In genomic region chr16:84950906-84951305, GRCh38 we compare ENCODE assay signal across 10 cellular contexts.
DNase-seq lines count a peak whose midpoint lies in the region; ATAC-seq, FAIRE-seq and TF ChIP-seq lines count a peak whose summit lies in the region.
"Had no signal": no experiment of that assay in that cellular context is flagged by ENCODE, and none has a peak within 500 bp of the region (broad histone marks: within the 10 kb centered on the region; RNA-seq: fewer than 3 reads in every experiment).

No MANE protein-coding gene starts in this region.

- H3K4me2 ChIP-seq in A549: no peak overlapping the region
- no peak overlapping the region for H3K4me2 ChIP-seq in SU-DHL-6 (ENCODE audit: low read depth, low read length, poor library complexity, severe bottlenecking)

- H3K9ac ChIP-seq in SU-DHL-6 (ENCODE audit: low read length): no peak overlapping the region

- H3K4me1 ChIP-seq in A549 (no peaks in the 10 kb centered on the region), small intestine (ENCODE audit: control insufficient read depth in 2 of 2, insufficient read depth in 1 of 2, low read depth in 1 of 2, low read length in 1 of 2) (no peaks in the 10 kb centered on the region)

- FAIRE-seq in A549 (lab: Jason Lieb, UNC) (no peak), RCC 7860 (lab: Jason Lieb, UNC) (no peak), small intestine (lab: Jason Lieb, UNC) (no peak)

- H3K27ac ChIP-seq in A549: no peak overlapping the region
- H3K27ac ChIP-seq in SU-DHL-6 (ENCODE audit: low read depth, low read length): no peak overlapping the region
- no peak overlapping the region for H3K27ac ChIP-seq in RWPE1
- no peak overlapping the region for H3K27ac ChIP-seq in small intestine (ENCODE audit: low read depth in 1 of 2, low read length in 1 of 2)

- H3K79me2 ChIP-seq in SU-DHL-6 (ENCODE audit: insufficient read depth, low read length): no peaks in the 10 kb centered on the region

- DNase-seq in A549 (ENCODE audit: low read depth in 1 of 2, low spot score in 1 of 2) (peak; percentile 51 to 66), GM20000 (ENCODE audit: low spot score) (no peak), erythroblast (lab: John Stamatoyannopoulos, UW) (peak; percentile 36 to 47), RCC 7860 (ENCODE audit: low spot score) (no peak), RWPE1 (ENCODE audit: low spot score) (no peak), small intestine (no peak), pons (ENCODE audit: low spot score) (no peak)
- DNase-seq: stimulated activated naive B cell treated with anti-CD40 and anti-IgM and Interleukin-4, amounts not matched to agents 10 μg/mL and 1 μg/mL and 100 μg/mL, for 72 hours had no signal

- TF ChIP-seq CTCF in A549 (IDR thresholded peaks at IDR 0.05) (peak; percentile 19; the same call in 1 of the 3 replicates), GM20000 (IDR thresholded peaks at IDR 0.05; ENCODE audit: extremely low read depth, missing control alignments) (peak; percentile 44), SU-DHL-6 (IDR thresholded peaks at IDR 0.05; ENCODE audit: insufficient read depth, low read length, poor library complexity, severe bottlenecking) (peak; percentile 49), RWPE1 (conservative IDR thresholded peaks at IDR 0.05; ENCODE audit: low read depth) (no peak; the same call in 1 of the 2 replicates)

- H3K9me2 ChIP-seq in SU-DHL-6 (replicated peaks; ENCODE audit: insufficient read depth, low read length): no peaks in the 10 kb centered on the region

- H3K9me3 ChIP-seq in A549 (no peaks in the 10 kb centered on the region), SU-DHL-6 (ENCODE audit: insufficient read depth, low read length) (no peaks in the 10 kb centered on the region), small intestine (ENCODE audit: control insufficient read depth, low read depth) (no peaks in the 10 kb centered on the region)

- H3K36me3 ChIP-seq in SU-DHL-6 (ENCODE audit: low read length) (no peaks in the 10 kb centered on the region), small intestine (ENCODE audit: control insufficient read depth in 2 of 2, insufficient read depth in 2 of 2, low read length in 2 of 2) (no peaks in the 10 kb centered on the region)

- no peak for TF ChIP-seq EP300 in A549 (IDR thresholded peaks at IDR 0.05)

- no peaks in the 10 kb centered on the region for H3F3A ChIP-seq in SU-DHL-6 (ENCODE audit: insufficient read depth)

- no peak for TF ChIP-seq POLR2A in A549 (IDR thresholded peaks at IDR 0.05; ENCODE audit: low read length)
- no peak for TF ChIP-seq POLR2A in erythroblast (IDR thresholded peaks at IDR 0.05; ENCODE audit: low read length)

- POLR2A ChIA-PET in A549 (lab: Yijun Ruan, JAX): no interaction called here
- POLR2A ChIA-PET in RWPE1 (lab: Yijun Ruan, JAX; ENCODE audit: low non-redundant PET): no interaction called here

- WGBS in A549 (ENCODE audit: missing lambda C conversion rate): 57% methylated on average over 10 of the region's 10 CpGs
- WGBS in small intestine, 3 donors: 82 to 86% (median 83%) methylated on average over 10 of the region's 10 CpGs

- H2AFZ ChIP-seq in SU-DHL-6 (ENCODE audit: low read depth, low read length, severe bottlenecking): no peak overlapping the region

- no peak overlapping the region for H3K4me3 ChIP-seq in A549
- H3K4me3 ChIP-seq in SU-DHL-6 (ENCODE audit: insufficient read depth, low read length, poor library complexity, severe bottlenecking): no peak overlapping the region
- H3K4me3 ChIP-seq in small intestine (ENCODE audit: low read depth in 1 of 2, low read length in 2 of 2): no peak overlapping the region
- H3K4me3 ChIP-seq: lung had no signal

- CTCF ChIA-PET in A549 (lab: Yijun Ruan, JAX) (interaction anchor here (0.8 to 11.2 kb wide), 20 partner anchors 9 to 214 kb away, joined by 3 to 219 read pairs (median 9); no protein-coding TSS in a partner anchor), RWPE1 (lab: Yijun Ruan, JAX) (interaction anchor here (0.5 to 3.4 kb wide), 4 partner anchors 17 to 334 kb away, joined by 4 to 30 read pairs (median 17); no protein-coding TSS in a partner anchor)

- no peaks in the 10 kb centered on the region for H4K20me1 ChIP-seq in SU-DHL-6 (ENCODE audit: low read depth, low read length)

- 0 out of 5 replicates have a peak, but pooled peaks of 1 of the 2 experiments have one; percentile 4 for TF ChIP-seq RAD21 in A549 (conservative IDR thresholded peaks at IDR 0.05 in 1 of 2, IDR thresholded peaks at IDR 0.05 in 1 of 2)

- peak; percentile 60 to 77; a peak in 5 of 6 replicates for ATAC-seq in A549

- H3K27me3 ChIP-seq in SU-DHL-6 (ENCODE audit: low read length) (no peaks in the 10 kb centered on the region), small intestine (ENCODE audit: control insufficient read depth in 2 of 2, insufficient read depth in 2 of 2, low read length in 2 of 2) (no peaks in the 10 kb centered on the region)

TF ChIP-seq in A549, 52 proteins besides CTCF, POLR2A, EP300 and RAD21:
- no peak for TF ChIP-seq MAZ (IDR thresholded peaks at IDR 0.05; ENCODE audit: borderline replicate concordance, low read depth, low read length)

Comparison
In these comparisons a context has a peak if more than half of its experiments do, and no peak if none do; other contexts are left out.
1. DNase-seq: peak in A549 (2 of 2) and erythroblast (2 of 2); none in GM20000 (single experiment), RCC 7860 (single experiment), RWPE1 (single experiment), small intestine (single experiment) and pons (single experiment).